ENCODE assay signal across 15 cellular contexts in the genomic region with DNA sequence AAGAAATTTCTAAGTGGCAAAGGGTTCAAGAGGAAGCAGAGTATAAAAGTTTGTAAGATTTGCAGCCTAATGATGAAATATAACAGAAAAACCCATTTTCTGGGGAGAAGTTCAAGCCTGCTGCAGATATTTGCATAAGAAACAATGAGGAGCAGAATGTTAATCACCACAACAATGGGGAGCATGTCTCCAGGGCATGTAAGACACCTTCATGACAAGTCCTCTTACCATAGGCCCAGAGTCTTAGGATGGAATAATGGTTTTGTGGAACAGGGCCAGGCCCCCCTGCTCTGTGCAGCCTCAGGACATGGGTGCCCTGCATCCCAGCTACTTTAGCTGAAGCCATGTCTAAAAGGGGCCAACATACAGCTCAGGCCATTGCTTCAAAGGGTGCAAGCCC.
DNase-seq lines count a peak whose midpoint lies in the region; TF ChIP-seq lines count a peak whose summit lies in the region.
"Had no signal": no experiment of that assay in that cellular context is flagged by ENCODE, and none has a peak within 500 bp of the region (broad histone marks: within the 10 kb centered on the region; RNA-seq: fewer than 3 reads in every experiment).

No MANE protein-coding gene starts in this region.

- no peak overlapping the region for H4K91ac ChIP-seq in H9 (ENCODE audit: insufficient read length, low read depth, low read length)

- peaks cover 3 to 10% of the 10 kb centered on the region in 2 experiments; a peak in 4 of 5 replicates for H3K9me3 Mint-ChIP-seq in H9

- no peaks in the 10 kb centered on the region for H3K23me2 ChIP-seq in H9 (ENCODE audit: insufficient read length, low read depth, low read length, poor library complexity, severe bottlenecking)

- H3K27ac Mint-ChIP-seq in H9 = no peak overlapping the region
- H3K27ac Mint-ChIP-seq: CD4-positive, alpha-beta memory T cell had no signal

- H3K27ac ChIP-seq in H9 (ENCODE audit: insufficient read length, low read depth, low read length) (no peak overlapping the region), esophagus squamous epithelium (no peak overlapping the region)
- H3K27ac ChIP-seq: GM23248 had no signal

- peaks cover 5 to 12% (median 7%) of the 10 kb centered on the region in 3 experiments; a peak in 6 of 7 replicates for H3K36me3 Mint-ChIP-seq in H9 (ENCODE audit: insufficient read depth in 1 of 3, low read depth in 3 of 3)
- H3K36me3 Mint-ChIP-seq: CD4-positive, alpha-beta memory T cell had no signal

- H4K20me1 ChIP-seq in H9 (ENCODE audit: control insufficient read depth, insufficient read depth, insufficient read length) = no peaks in the 10 kb centered on the region

- peak; percentile 34 for DNase-seq in H9
- DNase-seq in epithelial cell of esophagus (ENCODE audit: low read depth) = peak; percentile 3
- peak; percentile 19 for DNase-seq in iPS-NIHi11 (ENCODE audit: low spot score)
- no peak for DNase-seq in SIG-M5 treated with dmso at 0.1 percent for 504 hours (lab: John Stamatoyannopoulos, UW; ENCODE audit: unreplicated experiment)
- DNase-seq in T-helper 1 cell = no peak
- no peak for DNase-seq in NCI-H2171 treated with DMSO at 0.1 percent for 48 hours (lab: John Stamatoyannopoulos, UW)
- DNase-seq in esophagus squamous epithelium (lab: John Stamatoyannopoulos, UW) = no peak
- DNase-seq: C1 segment of cervical spinal cord; Calu3; CD4-positive, alpha-beta memory T cell; COR-L47; DMS53; DMS79 treated with DMSO at 0.1 percent for 48 hours; GM23248; HCEC 1CT had no signal

- H3K27me3 Mint-ChIP-seq in H9 (ENCODE audit: low read depth) = no peaks in the 10 kb centered on the region
- H3K27me3 Mint-ChIP-seq: CD4-positive, alpha-beta memory T cell had no signal

- no peak overlapping the region for H2BK5ac ChIP-seq in H9 (ENCODE audit: insufficient read length, low read length)

- TF ChIP-seq CTCF in H9 (conservative IDR thresholded peaks at IDR 0.05) (no peak), epithelial cell of esophagus (IDR thresholded peaks at IDR 0.05; ENCODE audit: insufficient read depth, low read depth, low read length, missing control alignments) (no peak), esophagus squamous epithelium (IDR thresholded peaks at IDR 0.05) (no peak)

- H3K4me1 ChIP-seq in H9 (ENCODE audit: insufficient read depth, low read length) = no peaks in the 10 kb centered on the region
- no peaks in the 10 kb centered on the region for H3K4me1 ChIP-seq in esophagus squamous epithelium

- no peak overlapping the region for H3T11ph ChIP-seq in H9 (ENCODE audit: low read length)

- no peak overlapping the region for H3K4me2 ChIP-seq in H9 (ENCODE audit: insufficient read depth, insufficient read length, low read length)

- H3K27me3 ChIP-seq in H9 (ENCODE audit: insufficient read depth, low read length) = no peaks in the 10 kb centered on the region
- H3K27me3 ChIP-seq in esophagus squamous epithelium = no peaks in the 10 kb centered on the region

- H3K4ac ChIP-seq in H9 (ENCODE audit: low read depth, low read length) = no peak overlapping the region

- TF ChIP-seq POLR2A in esophagus squamous epithelium (IDR thresholded peaks at IDR 0.05) = no peak

- H3K9ac ChIP-seq in H9 (ENCODE audit: extremely low read depth, insufficient read length, low read length) = no peak overlapping the region
- H3K9ac ChIP-seq: GM23248 had no signal

- H3K56ac ChIP-seq in H9 (ENCODE audit: insufficient read length, low read depth, low read length) = no peak overlapping the region

- H4K5ac ChIP-seq in H9 (ENCODE audit: insufficient read length, low read depth, low read length) = no peak overlapping the region

- peaks cover 7 to 8% of the 10 kb centered on the region in 2 experiments for H3K4me1 Mint-ChIP-seq in H9
- H3K4me1 Mint-ChIP-seq: CD4-positive, alpha-beta memory T cell had no signal

- no peak overlapping the region for H2BK12ac ChIP-seq in H9 (ENCODE audit: insufficient read length, low read depth, low read length)

- no peak overlapping the region for H3K4me3 Mint-ChIP-seq in H9
- H3K4me3 Mint-ChIP-seq: CD4-positive, alpha-beta memory T cell had no signal

- H2AFZ ChIP-seq in H9 (ENCODE audit: low read length) = no peak overlapping the region
- H2AFZ ChIP-seq: GM23248 had no signal

- H3K18ac ChIP-seq in H9 (ENCODE audit: insufficient read length, low read depth, low read length) = no peak overlapping the region

- H3K4me3 ChIP-seq in epithelial cell of esophagus (ENCODE audit: low read length) (no peak overlapping the region), esophagus squamous epithelium (no peak overlapping the region)
- H3K4me3 ChIP-seq: GM23248 had no signal

- no peak overlapping the region for H2AK5ac ChIP-seq in H9 (ENCODE audit: insufficient read length, low read length)

- no peaks in the 10 kb centered on the region for H3K79me1 ChIP-seq in H9 (ENCODE audit: insufficient read depth, low read depth, low read length, poor library complexity, severe bottlenecking)

- no peak overlapping the region for H3K14ac ChIP-seq in H9 (ENCODE audit: insufficient read depth, low read length)

- no peak overlapping the region for H3K23ac ChIP-seq in H9 (ENCODE audit: insufficient read length, low read depth, low read length)

- no peak overlapping the region for H2BK15ac ChIP-seq in H9 (ENCODE audit: low read depth, low read length)

- H3K9me3 ChIP-seq in H9 (ENCODE audit: control insufficient read depth, low read depth, low read length) (no peaks in the 10 kb centered on the region), esophagus squamous epithelium (no peaks in the 10 kb centered on the region)

- H4K8ac ChIP-seq in H9 (replicated peaks; ENCODE audit: insufficient read length, low read depth, low read length) = no peak overlapping the region

- H3K36me3 ChIP-seq in esophagus squamous epithelium = no peaks in the 10 kb centered on the region

- H2BK20ac ChIP-seq in H9 (ENCODE audit: low read depth, low read length, poor library complexity, severe bottlenecking) = no peak overlapping the region

- intact Hi-C loops in esophagus squamous epithelium (cut with DNase I) = no loop called here

- H3K79me2 ChIP-seq in H9 (ENCODE audit: insufficient read depth, low read length) = no peaks in the 10 kb centered on the region

- no peak overlapping the region for H2BK120ac ChIP-seq in H9 (ENCODE audit: low read depth, low read length, poor library complexity, severe bottlenecking)

Comparison
In these comparisons a context has a peak if more than half of its experiments do, and no peak if none do; other contexts are left out.
1. DNase-seq: peak in H9 (single experiment), epithelial cell of esophagus (single experiment) and iPS-NIHi11 (single experiment); none in SIG-M5 treated with dmso at 0.1 percent for 504 hours (single experiment), T-helper 1 cell (0 of 5), NCI-H2171 treated with DMSO at 0.1 percent for 48 hours (single experiment) and esophagus squamous epithelium (single experiment).